ENCODE assay signal across 8 cellular contexts in genomic region chr17:63447688-63448005, GRCh38. TPM values are rescaled to one million over a fixed set of nuclear protein-coding genes. Genes with fewer than 3 reads are reported as not detected.
A peak's percentile ranks its signal among the peaks of the same experiment; 100 is the strongest.
DNase-seq lines count a peak whose midpoint lies in the region; ATAC-seq, FAIRE-seq and TF ChIP-seq lines count a peak whose summit lies in the region.

No MANE protein-coding gene starts in this region.

- WGBS in H1 (ENCODE audit: extremely low coverage in 1 of 2, insufficient coverage in 1 of 2, insufficient read length in 1 of 2, insufficient replicate concordance in 2 of 2, low coverage in 1 of 2, low lambda C conversion rate in 2 of 2, missing lambda C conversion rate in 1 of 2), 2 experiments, result 59% methylated on average over 7 of the region's 7 CpGs; no CpG with 5 or more reads in 1 of the 2 experiments
- no CpG with 5 or more reads among the region's 7 CpGs for WGBS in trophoblast cell (ENCODE audit: extremely low coverage, insufficient coverage, insufficient read length)

- no peak overlapping the region for H4K5ac ChIP-seq in H1 (ENCODE audit: insufficient read length, low read depth, low read length)

- H3K4me1 ChIP-seq in H1 (replicated peaks in 1 of 4; ENCODE audit: control insufficient read depth in 3 of 4, insufficient read depth in 4 of 4, low read length in 3 of 4) (peaks cover 0 to 20% (median 10%) of the 10 kb centered on the region in 4 experiments; a peak in 6 of 7 replicates), trophoblast cell (ENCODE audit: control insufficient read depth in 1 of 2, insufficient read depth in 2 of 2, low read length in 2 of 2) (peaks cover 15% of the 10 kb centered on the region in 2 experiments)

- CTCF ChIA-PET in H1 (lab: Charles Lee; ENCODE audit: partially characterized antibody), result interaction anchor here (1.5 to 29.0 kb wide), 6 partner anchors 21 to 164 kb away, joined by 4 to 758 read pairs (median 24); partner anchors contain the start of gene ACE

- peaks cover 9% of the 10 kb centered on the region; the same call in 1 of the 2 replicates for H3K23me2 ChIP-seq in H1 (ENCODE audit: low read depth, low read length)

- no peak for FAIRE-seq in H1 (lab: Jason Lieb, UNC)

- H2AK5ac ChIP-seq in H1 (ENCODE audit: low read depth, low read length) (peak overlapping the region; percentile 84; the same call in 1 of the 2 replicates), trophoblast cell (ENCODE audit: low read length) (peak overlapping the region; percentile 5)

- H3K79me2 ChIP-seq in H1 (ENCODE audit: control insufficient read depth in 1 of 2, insufficient read depth in 2 of 2, low read length in 2 of 2), result no peaks in the 10 kb centered on the region
- peaks cover 11% of the 10 kb centered on the region for H3K79me2 ChIP-seq in trophoblast cell (ENCODE audit: control insufficient read depth, insufficient read depth, low read length, poor library complexity)

- H3K9ac ChIP-seq in H1 (replicated peaks in 1 of 4; ENCODE audit: extremely low read depth in 1 of 4, low read depth in 3 of 4, low read length in 3 of 4), result peak overlapping the region in 1 of 4 experiments; percentile 2; a peak in 2 of 7 replicates
- H3K9ac ChIP-seq in trophoblast cell (ENCODE audit: low read length), result no peak overlapping the region

- H4K12ac ChIP-seq in trophoblast cell (ENCODE audit: low read depth, low read length), result no peak overlapping the region

- H2BK120ac ChIP-seq in H1 (replicated peaks; ENCODE audit: low read depth, low read length) (no peak overlapping the region), trophoblast cell (ENCODE audit: insufficient read depth, low read length, poor library complexity) (no peak overlapping the region)

- H4K20me1 ChIP-seq in H1 (replicated peaks in 1 of 2; ENCODE audit: control insufficient read depth in 1 of 2, insufficient read depth in 2 of 2, low read length in 2 of 2), result no peaks in the 10 kb centered on the region

- no peak overlapping the region for H3K4ac ChIP-seq in H1 (replicated peaks; ENCODE audit: insufficient read length, low read depth, low read length)
- no peak overlapping the region for H3K4ac ChIP-seq in trophoblast cell (ENCODE audit: low read depth, low read length)

- DNase-seq in GDM1 (lab: John Stamatoyannopoulos, UW) (peak; percentile 33), NCI-H69 (lab: John Stamatoyannopoulos, UW) (peak; percentile 75), H1 (ENCODE audit: low read depth in 1 of 2, low spot score in 2 of 2) (no peak), trophoblast cell (no peak), retina (no peak), NCI-H82 (lab: John Stamatoyannopoulos, UW) (no peak), NCI-H226 (no peak)

- no peak overlapping the region for H2BK15ac ChIP-seq in H1 (ENCODE audit: low read length)

- H3K14ac ChIP-seq in H1 (ENCODE audit: insufficient read length), result no peak overlapping the region
- peak overlapping the region; percentile 44 for H3K14ac ChIP-seq in trophoblast cell (ENCODE audit: low read length)

- H3K4me2 ChIP-seq in H1 (ENCODE audit: insufficient read depth in 1 of 2, low read depth in 2 of 2, low read length in 2 of 2) (peak overlapping the region in 1 of 2 experiments; percentile 73; a peak in 2 of 4 replicates), trophoblast cell (ENCODE audit: low read length) (no peak overlapping the region)

- H3K23ac ChIP-seq in H1 (ENCODE audit: insufficient read length) (no peak overlapping the region), trophoblast cell (ENCODE audit: low read length) (no peak overlapping the region)

- H3K27me3 ChIP-seq in H1 (replicated peaks in 1 of 4; ENCODE audit: control insufficient read depth in 3 of 4, extremely low read depth in 1 of 4, insufficient read depth in 3 of 4, low read length in 3 of 4) (peaks cover 0 to 10% (median 2%) of the 10 kb centered on the region in 4 experiments; a peak in 2 of 7 replicates), trophoblast cell (ENCODE audit: insufficient read depth, low read length) (no peaks in the 10 kb centered on the region)

- POLR2A ChIA-PET in H1 (lab: Charles Lee; ENCODE audit: partially characterized antibody), result interaction anchor here (0.9 to 5.1 kb wide), 7 partner anchors 8 to 231 kb away, joined by 3 to 33 read pairs (median 4); partner anchors contain the start of gene ACE

- TF ChIP-seq RAD21 in H1 (IDR thresholded peaks at IDR 0.05 in 1 of 2, conservative IDR thresholded peaks at IDR 0.05 in 1 of 2; ENCODE audit: low read depth in 2 of 2, low read length in 2 of 2), result no peak

- H2BK5ac ChIP-seq in H1 (ENCODE audit: low read depth, low read length) (0 out of 2 replicates have a peak overlapping the region, but pooled peaks have one; percentile 69), trophoblast cell (ENCODE audit: low read depth, low read length, poor library complexity) (no peak overlapping the region)

- H3K79me1 ChIP-seq in H1 (ENCODE audit: low read depth, low read length), result 0 out of 2 replicates have a peak, but pooled peaks cover 2% of the 10 kb centered on the region
- H3K79me1 ChIP-seq in trophoblast cell (ENCODE audit: low read length), result peaks cover 19% of the 10 kb centered on the region

- H2AFZ ChIP-seq in H1 (ENCODE audit: low read length), result no peak overlapping the region
- no peak overlapping the region for H2AFZ ChIP-seq in trophoblast cell (ENCODE audit: insufficient read depth, low read length, poor library complexity)

- H3K18ac ChIP-seq in H1 (ENCODE audit: extremely low read depth, low read length) (peak overlapping the region; percentile 38), trophoblast cell (ENCODE audit: low read length) (no peak overlapping the region)

- H4K8ac ChIP-seq in H1 (ENCODE audit: extremely low read depth, insufficient read depth, low read length), result peak overlapping the region; percentile 82
- peak overlapping the region; percentile 20 for H4K8ac ChIP-seq in trophoblast cell (ENCODE audit: low read depth, low read length)

- TF ChIP-seq EP300 in H1 (IDR thresholded peaks at IDR 0.05; ENCODE audit: borderline replicate concordance in 1 of 2, low read depth in 2 of 2, low read length in 2 of 2), result no peak

- H4K91ac ChIP-seq in H1 (replicated peaks; ENCODE audit: insufficient read length, low read length) (no peak overlapping the region), trophoblast cell (ENCODE audit: low read depth, low read length) (peak overlapping the region; percentile 71)

- no peaks in the 10 kb centered on the region for H3K36me3 ChIP-seq in H1 (ENCODE audit: control insufficient read depth in 2 of 4, insufficient read depth in 4 of 4, low read length in 3 of 4)
- no peaks in the 10 kb centered on the region for H3K36me3 ChIP-seq in trophoblast cell (ENCODE audit: control insufficient read depth in 1 of 2, insufficient read depth in 2 of 2, low read length in 2 of 2)

- no peak for TF ChIP-seq POLR2A in H1 (IDR thresholded peaks at IDR 0.05; ENCODE audit: control extremely low read depth in 1 of 2, low read depth in 2 of 2, low read length in 2 of 2)

- H3K27ac ChIP-seq in H1 (ENCODE audit: low read depth, low read length), result no peak overlapping the region
- H3K27ac ChIP-seq in trophoblast cell (ENCODE audit: low read depth, low read length), result peak overlapping the region; percentile 86

- H3K56ac ChIP-seq in H1 (replicated peaks; ENCODE audit: insufficient read length, low read depth, low read length), result no peak overlapping the region

- no peak for TF ChIP-seq CTCF in H1 (IDR thresholded peaks at IDR 0.05; ENCODE audit: control extremely low read depth in 1 of 3, insufficient read depth in 1 of 3, low read depth in 1 of 3, low read length in 3 of 3)

- H2BK20ac ChIP-seq in H1 (ENCODE audit: low read length), result 0 out of 2 replicates have a peak overlapping the region, but pooled peaks have one; percentile 56

- H2BK12ac ChIP-seq in H1 (ENCODE audit: low read depth, low read length), result peak overlapping the region; percentile 60; the same call in 1 of the 2 replicates
- H2BK12ac ChIP-seq in trophoblast cell (ENCODE audit: low read length), result peak overlapping the region; percentile 74

- H3K4me3 ChIP-seq in H1 (ENCODE audit: extremely low read depth in 1 of 4, insufficient read depth in 2 of 4, low read depth in 3 of 4, low read length in 4 of 4) (peak overlapping the region in 1 of 4 experiments; percentile 74; a peak in 1 of 8 replicates), trophoblast cell (ENCODE audit: low read depth, low read length) (no peak overlapping the region)

- no peak for ATAC-seq in GM18502 (IDR thresholded peaks at IDR 0.05; ENCODE audit: poor library complexity, unreplicated experiment)

- H3K9me3 ChIP-seq in H1 (ENCODE audit: insufficient read depth in 2 of 2, low read depth in 1 of 2, low read length in 1 of 2), result no peaks in the 10 kb centered on the region
- H3K9me3 ChIP-seq in trophoblast cell (ENCODE audit: insufficient read depth, low read depth, low read length), result peaks cover 2% of the 10 kb centered on the region

TF ChIP-seq in H1, 55 proteins besides CTCF, POLR2A, EP300 and RAD21 (continues in another document):
- TF ChIP-seq FOSL1 (IDR thresholded peaks at IDR 0.05; ENCODE audit: insufficient read depth, low read depth, low read length) (no peak), KDM4A (IDR thresholded peaks at IDR 0.05; ENCODE audit: low read depth, low read length, severe bottlenecking) (no peak), EZH2 (IDR thresholded peaks at IDR 0.05; ENCODE audit: low read depth, low read length, severe bottlenecking) (no peak), SIX5 (IDR thresholded peaks at IDR 0.05; ENCODE audit: low read depth, low read length) (no peak), SP2 (IDR thresholded peaks at IDR 0.05; ENCODE audit: low read length) (no peak)

RNA-seq across cellular contexts. Expression of gene CYB561, which starts 1.5 kb away (rescaled TPM):
- total RNA-seq in H1 (2021; fragmentation: NEBNext Ultra II Directional; extraction: Animal tissue kit (Norgen Biotek cat#: 25700)), result 23.4 and 26.0 TPM in 2 replicates
- 19.7 and 34.2 TPM in 2 replicates for polyA plus RNA-seq in H1 (2011; rRNA removed)
- polyA plus RNA-seq in H1 (2011; cell fraction: cytosol; rRNA removed), result 21.6 TPM
- 33.9 TPM for polyA plus RNA-seq in H1 (2011; cell fraction: nucleus; rRNA removed)
- 16.4 to 21.8 TPM (median 19.6 TPM) in 4 replicates for polyA plus RNA-seq in H1 (2012, experiment 1 of 2)
- 17.5 TPM for polyA plus RNA-seq in H1 (2012, experiment 2 of 2)
- polyA plus RNA-seq in H1 (2013, experiment 1 of 2), result 23.5 TPM
- 24.6 TPM for polyA plus RNA-seq in H1 (2013, experiment 2 of 2)
- 27.0 and 35.0 TPM in 2 replicates for polyA minus RNA-seq in H1 (2011; rRNA and poly(A)+ RNA removed)
- polyA minus RNA-seq in H1 (2011; cell fraction: cytosol; rRNA and poly(A)+ RNA removed), result 21.3 TPM
- polyA minus RNA-seq in H1 (2011; cell fraction: nucleus; rRNA and poly(A)+ RNA removed), result 16.3 TPM
- polyA plus RNA-seq in trophoblast cell (2013), result 15.7 and 18.0 TPM in 2 replicates

RNA-seq across cellular contexts. Expression of gene ACE, which starts 29.2 kb away (rescaled TPM):
- total RNA-seq in H1 (2021; fragmentation: NEBNext Ultra II Directional; extraction: Animal tissue kit (Norgen Biotek cat#: 25700)), result 4.5 and 5.5 TPM in 2 replicates
- 2.5 and 4.0 TPM in 2 replicates for polyA plus RNA-seq in H1 (2011; rRNA removed)
- polyA plus RNA-seq in H1 (2011; cell fraction: cytosol; rRNA removed), result 2.7 TPM
- polyA plus RNA-seq in H1 (2011; cell fraction: nucleus; rRNA removed), result 10.0 TPM
- 2.8 to 4.2 TPM (median 3.3 TPM) in 4 replicates for polyA plus RNA-seq in H1 (2012, experiment 1 of 2)
- polyA plus RNA-seq in H1 (2012, experiment 2 of 2), result 2.2 TPM
- polyA plus RNA-seq in H1 (2013, experiment 1 of 2), result 2.7 TPM
- 2.0 TPM for polyA plus RNA-seq in H1 (2013, experiment 2 of 2)
- polyA minus RNA-seq in H1 (2011; rRNA and poly(A)+ RNA removed), result 3.3 and 3.4 TPM in 2 replicates
- 3.1 TPM for polyA minus RNA-seq in H1 (2011; cell fraction: cytosol; rRNA and poly(A)+ RNA removed)
- polyA minus RNA-seq in H1 (2011; cell fraction: nucleus; rRNA and poly(A)+ RNA removed), result 10.1 TPM
- 0.25 and 0.39 TPM in 2 replicates for polyA plus RNA-seq in trophoblast cell (2013)

Comparison
In these comparisons a context has a peak if more than half of its experiments do, and no peak if none do; other contexts are left out.
1. DNase-seq: peak in GDM1 (single experiment) and NCI-H69 (single experiment); none in H1 (0 of 2), trophoblast cell (0 of 2), retina (single experiment), NCI-H82 (single experiment) and NCI-H226 (single experiment).